Comparison of ENCODE assay signal across 9 cellular contexts in the genomic region with DNA sequence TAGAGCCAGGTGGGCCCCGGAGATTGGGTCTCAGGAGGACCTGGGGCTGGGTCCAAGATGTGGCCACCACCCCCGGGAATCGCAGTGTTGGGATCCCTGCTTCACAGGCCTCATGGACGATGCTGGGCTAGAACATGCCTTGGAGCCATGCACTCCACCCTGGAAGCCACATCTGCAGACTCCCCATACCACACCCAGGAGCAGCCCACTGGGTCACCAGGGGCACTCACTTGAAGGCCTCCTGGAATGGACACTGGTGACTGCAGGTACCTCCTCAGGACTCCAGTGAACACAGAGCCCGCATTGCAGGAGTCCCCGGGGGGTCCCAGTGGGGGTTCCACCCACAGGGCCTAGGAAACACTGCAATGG. TPM values are rescaled to one million over a fixed set of nuclear protein-coding genes. Genes with fewer than 3 reads are reported as not detected.
DNase-seq lines count a peak whose midpoint lies in the region; ATAC-seq and TF ChIP-seq lines count a peak whose summit lies in the region.
"Had no signal": no experiment of that assay in that cellular context is flagged by ENCODE, and none has a peak within 500 bp of the region (broad histone marks: within the 10 kb centered on the region; RNA-seq: fewer than 3 reads in every experiment).

No MANE protein-coding gene starts in this region.

- no peak for TF ChIP-seq CTCF in chondrocyte (IDR thresholded peaks at IDR 0.05)
- TF ChIP-seq CTCF in parathyroid adenoma (IDR thresholded peaks at IDR 0.05) = no peak

- CTCF ChIA-PET in activated CD4-positive, alpha-beta T cell treated with anti-CD3 and anti-CD28 coated beads for 36 hours (lab: Charles Lee) = no interaction called here

- no peaks in the 10 kb centered on the region for H3K27me3 ChIP-seq in parathyroid adenoma (ENCODE audit: control insufficient read depth, insufficient read depth, low read length)

- peaks cover 41% of the 10 kb centered on the region for H3K4me1 Mint-ChIP-seq in activated CD4-positive, alpha-beta T cell treated with anti-CD3 and anti-CD28 coated beads for 36 hours
- H3K4me1 Mint-ChIP-seq in chondrocyte (ENCODE audit: low read depth) = peaks cover 16% of the 10 kb centered on the region

- no peaks in the 10 kb centered on the region for H3K27me3 Mint-ChIP-seq in activated CD4-positive, alpha-beta T cell treated with anti-CD3 and anti-CD28 coated beads for 36 hours
- H3K27me3 Mint-ChIP-seq in chondrocyte (ENCODE audit: low read depth) = no peaks in the 10 kb centered on the region

- H3K4me3 Mint-ChIP-seq in activated CD4-positive, alpha-beta T cell treated with anti-CD3 and anti-CD28 coated beads for 36 hours = peak overlapping the region; percentile 23
- H3K4me3 Mint-ChIP-seq in chondrocyte (ENCODE audit: unreplicated experiment) = peak overlapping the region; percentile 16
- H3K4me3 Mint-ChIP-seq: GM23338 had no signal

- ATAC-seq in activated CD4-positive, alpha-beta T cell treated with anti-CD3 and anti-CD28 coated beads for 36 hours = peak; percentile 2

- no peaks in the 10 kb centered on the region for H3K9me3 Mint-ChIP-seq in activated CD4-positive, alpha-beta T cell treated with anti-CD3 and anti-CD28 coated beads for 36 hours (ENCODE audit: low read depth)
- no peaks in the 10 kb centered on the region for H3K9me3 Mint-ChIP-seq in chondrocyte (ENCODE audit: low read depth)
- H3K9me3 Mint-ChIP-seq: GM23338 had no signal

- H3K4me2 ChIP-seq in parathyroid adenoma (ENCODE audit: low read length) = no peak overlapping the region
- H3K4me2 ChIP-seq: GM23338 had no signal

- H3K27ac Mint-ChIP-seq in activated CD4-positive, alpha-beta T cell treated with anti-CD3 and anti-CD28 coated beads for 36 hours = peak overlapping the region; percentile 69
- no peak overlapping the region for H3K27ac Mint-ChIP-seq in chondrocyte (ENCODE audit: unreplicated experiment)

- H3K9ac ChIP-seq in parathyroid adenoma = no peak overlapping the region

- POLR2A ChIA-PET in activated CD4-positive, alpha-beta T cell treated with anti-CD3 and anti-CD28 coated beads for 36 hours (lab: Charles Lee) = no interaction called here

- H3K27ac ChIP-seq in KOPT-K1 (ENCODE audit: low read depth, low read length, poor library complexity, severe bottlenecking) (peak overlapping the region; percentile 99), parathyroid adenoma (no peak overlapping the region)

- H3K36me3 ChIP-seq in KOPT-K1 (ENCODE audit: insufficient read depth, low read length) (no peaks in the 10 kb centered on the region), parathyroid adenoma (ENCODE audit: control insufficient read depth, insufficient read depth, low read length) (no peaks in the 10 kb centered on the region)

- no peaks in the 10 kb centered on the region for H3K4me1 ChIP-seq in parathyroid adenoma

- H3K9me3 ChIP-seq in KOPT-K1 (ENCODE audit: insufficient read depth, low read length, poor library complexity, severe bottlenecking) = no peaks in the 10 kb centered on the region
- H3K9me3 ChIP-seq in parathyroid adenoma (ENCODE audit: control insufficient read depth, low read length) = no peaks in the 10 kb centered on the region

- no peaks in the 10 kb centered on the region for H3K79me2 ChIP-seq in parathyroid adenoma

- peak overlapping the region; percentile 53 for H2AFZ ChIP-seq in parathyroid adenoma
- H2AFZ ChIP-seq: GM23338 had no signal

- H3K4me3 ChIP-seq in parathyroid adenoma (ENCODE audit: low read depth, low read length) = no peak overlapping the region
- H3K4me3 ChIP-seq: GM23338 had no signal

- no peaks in the 10 kb centered on the region for H3K36me3 Mint-ChIP-seq in activated CD4-positive, alpha-beta T cell treated with anti-CD3 and anti-CD28 coated beads for 36 hours (ENCODE audit: low read depth)
- no peaks in the 10 kb centered on the region for H3K36me3 Mint-ChIP-seq in chondrocyte (ENCODE audit: low read depth)

- intact Hi-C loops in activated CD4-positive, alpha-beta T cell treated with anti-CD3 and anti-CD28 coated beads for 36 hours (cut with DNase I, micrococcal nuclease) = loop anchor here in 1 of 2 experiments (2.0 kb wide), 1 partner anchor 36 kb away; no protein-coding TSS in a partner anchor

- no peak for DNase-seq in activated CD4-positive, alpha-beta T cell treated with anti-CD3 and anti-CD28 coated beads for 36 hours
- no peak for DNase-seq in activated CD4-positive, alpha-beta T cell treated with anti-CD3 and anti-CD28 coated beads, Interleukin-2, amount 50 U/mL, for 48 hours
- DNase-seq in chondrocyte (ENCODE audit: low spot score) (no peak), SKM-1 treated with dmso at 0.1 percent for 144 hours (lab: John Stamatoyannopoulos, UW; ENCODE audit: unreplicated experiment) (no peak), AG20443 (ENCODE audit: low spot score) (no peak), NCI-H2107 (lab: John Stamatoyannopoulos, UW) (no peak)

RNA-seq across cellular contexts. Expression of a gene that starts 25.0 kb away (rescaled TPM):
- total RNA-seq in activated CD4-positive, alpha-beta T cell treated with anti-CD3 and anti-CD28 coated beads for 36 hours = 1 to 10 TPM; 2.2 to 2.3 TPM
- total RNA-seq in chondrocyte = 0.75 to 5.5 TPM (median 5.5 TPM) in 3 replicates
